In genomic region chr11:57761301-57762234, GRCh38 we compare ENCODE assay signal across 8 cellular contexts. TPM values are rescaled to one million over a fixed set of nuclear protein-coding genes. Genes with fewer than 3 reads are reported as not detected.
DNase-seq lines count a peak whose midpoint lies in the region; ATAC-seq and TF ChIP-seq lines count a peak whose summit lies in the region.

Gene CTNND1 (plus strand): TSS chr11:57761802. CDS start chr11:57791479, 29,677 bp downstream.

- H3K9me3 Mint-ChIP-seq in MCF 10A (ENCODE audit: unreplicated experiment) = no peaks in the 10 kb centered on the region
- no peaks in the 10 kb centered on the region for H3K9me3 Mint-ChIP-seq in activated CD4-positive, alpha-beta memory T cell treated with anti-CD3 and anti-CD28 coated beads for 36 hours

- intact Hi-C loops in MCF 10A (cut with micrococcal nuclease) = loop anchor here (1.0 to 5.0 kb wide), 3 partner anchors 17 to 296 kb away; no protein-coding TSS in a partner anchor
- intact Hi-C loops in activated CD4-positive, alpha-beta memory T cell treated with anti-CD3 and anti-CD28 coated beads for 36 hours (cut with micrococcal nuclease) = no loop called here

- H3K27me3 ChIP-seq in iPS DF 6.9 (ENCODE audit: control insufficient read depth, insufficient read depth, low read length) = no peaks in the 10 kb centered on the region

- DNase-seq in CD1c-positive myeloid dendritic cell (ENCODE audit: extremely low spot score) = peak; percentile 91
- peak; percentile 87 for DNase-seq in NCI-H774 (lab: John Stamatoyannopoulos, UW)
- DNase-seq in MCF 10A (ENCODE audit: unreplicated experiment) = peak; percentile 98
- DNase-seq in iPS DF 6.9 (ENCODE audit: low read depth, low spot score) = peak; percentile 89
- peak; percentile 93 for DNase-seq in putamen (ENCODE audit: low spot score)
- no peak for DNase-seq in activated CD4-positive, alpha-beta memory T cell treated with anti-CD3 and anti-CD28 coated beads for 36 hours

- peaks cover 2% of the 10 kb centered on the region; the same call in 1 of the 2 replicates for H3K4me1 ChIP-seq in iPS DF 6.9 (ENCODE audit: control insufficient read depth, insufficient read depth, low read length)

- H3K27me3 Mint-ChIP-seq in MCF 10A (ENCODE audit: insufficient read depth, unreplicated experiment) = no peaks in the 10 kb centered on the region
- H3K27me3 Mint-ChIP-seq in activated CD4-positive, alpha-beta memory T cell treated with anti-CD3 and anti-CD28 coated beads for 36 hours = no peaks in the 10 kb centered on the region

- no CpG with 5 or more reads among the region's 13 CpGs for WGBS in iPS DF 6.9 (ENCODE audit: insufficient coverage, insufficient read length)

- H3K4me1 Mint-ChIP-seq in MCF 10A (ENCODE audit: insufficient read depth, unreplicated experiment) = peaks cover 25% of the 10 kb centered on the region
- H3K4me1 Mint-ChIP-seq in activated CD4-positive, alpha-beta memory T cell treated with anti-CD3 and anti-CD28 coated beads for 36 hours (ENCODE audit: low read depth) = peaks cover 7% of the 10 kb centered on the region

- H3K27ac Mint-ChIP-seq in MCF 10A (ENCODE audit: low read depth, unreplicated experiment) = peak within 1 kb of the TSS; percentile 96
- no peak within 1 kb of the TSS for H3K27ac Mint-ChIP-seq in activated CD4-positive, alpha-beta memory T cell treated with anti-CD3 and anti-CD28 coated beads for 36 hours

- CTCF ChIA-PET in MCF 10A (lab: Yijun Ruan, JAX) = interaction anchor here (0.5 to 12.8 kb wide), 15 partner anchors 9 to 818 kb away, joined by 3 to 312 read pairs (median 4); partner anchors contain the start of genes BTBD18 and SELENOH
- CTCF ChIA-PET in activated CD4-positive, alpha-beta memory T cell treated with anti-CD3 and anti-CD28 coated beads for 36 hours (lab: Charles Lee) = interaction anchor here (0.6 to 0.9 kb wide), 2 partner anchors 39 to 645 kb away, joined by 3 read pairs; partner anchors contain the start of gene OR5B3

- H3K27ac ChIP-seq in iPS DF 6.9 (ENCODE audit: low read length) = no peak within 1 kb of the TSS

- no peak for TF ChIP-seq CTCF in MCF 10A (IDR thresholded peaks at IDR 0.05; ENCODE audit: unreplicated experiment)

- POLR2A ChIA-PET in MCF 10A (lab: Yijun Ruan, JAX) = interaction anchor here (0.6 to 9.6 kb wide), 34 partner anchors 9 to 750 kb away, joined by 3 to 285 read pairs (median 4); partner anchors contain the start of genes BTBD18, MED19, SELENOH and SLC43A3
- POLR2A ChIA-PET in activated CD4-positive, alpha-beta memory T cell treated with anti-CD3 and anti-CD28 coated beads for 36 hours (lab: Charles Lee) = interaction anchor here (1.2 kb wide), 1 partner anchor 10 kb away, joined by 3 read pairs; the partner anchor contains the start of gene BTBD18

- peak within 1 kb of the TSS; percentile 83 for H3K4me3 Mint-ChIP-seq in MCF 10A (ENCODE audit: unreplicated experiment)
- H3K4me3 Mint-ChIP-seq in activated CD4-positive, alpha-beta memory T cell treated with anti-CD3 and anti-CD28 coated beads for 36 hours = no peak within 1 kb of the TSS

- H3K36me3 Mint-ChIP-seq in MCF 10A (ENCODE audit: insufficient read depth, unreplicated experiment) = no peaks in the 10 kb centered on the region
- H3K36me3 Mint-ChIP-seq in activated CD4-positive, alpha-beta memory T cell treated with anti-CD3 and anti-CD28 coated beads for 36 hours = no peaks in the 10 kb centered on the region

- peak within 1 kb of the TSS; percentile 86 for H3K4me3 ChIP-seq in iPS DF 6.9 (ENCODE audit: low read length)

- TSS peak; percentile 97 for BruUV-seq in MCF 10A (replicated peaks; lab: Mats Ljungman, UMichigan)

- no peaks in the 10 kb centered on the region for H3K9me3 ChIP-seq in iPS DF 6.9 (ENCODE audit: control insufficient read depth, insufficient read depth, low read length)

- ATAC-seq in GM19023 (IDR thresholded peaks at IDR 0.05; ENCODE audit: unreplicated experiment) (peak; percentile 92), HG03159 (IDR thresholded peaks at IDR 0.05; ENCODE audit: unreplicated experiment) (peak; percentile 89)

- no peaks in the 10 kb centered on the region for H3K36me3 ChIP-seq in iPS DF 6.9 (ENCODE audit: control insufficient read depth, insufficient read depth, low read length)

RNA-seq across cellular contexts. Expression of gene CTNND1, which starts in this region (rescaled TPM):
- 114 and 118 TPM in 2 replicates for total RNA-seq in MCF 10A (2022)
- total RNA-seq in activated CD4-positive, alpha-beta memory T cell treated with anti-CD3 and anti-CD28 coated beads for 36 hours = 1 to 10 TPM; 3.5 to 4.4 TPM

Comparison
In these comparisons a context has a peak if more than half of its experiments do, and no peak if none do; other contexts are left out.
1. RNA of gene CTNND1 (total RNA-seq): 114 to 118 TPM in MCF 10A; 3.5 to 4.4 TPM in activated CD4-positive, alpha-beta memory T cell treated with anti-CD3 and anti-CD28 coated beads for 36 hours; every median in the first group is over 10 times any median in the second.